8 cellular contexts compared by ENCODE assay signal in genomic region chr1:53413175-53414001, GRCh38. TPM values are rescaled to one million over a fixed set of nuclear protein-coding genes. Genes with fewer than 3 reads are reported as not detected.
DNase-seq lines count a peak whose midpoint lies in the region; ATAC-seq lines count a peak whose summit lies in the region.

No MANE protein-coding gene starts in this region.

- POLR2A ChIA-PET in activated CD4-positive, alpha-beta memory T cell treated with anti-CD3 and anti-CD28 coated beads for 36 hours (lab: Charles Lee): interaction anchor here (1.0 to 1.5 kb wide), 4 partner anchors 19 to 175 kb away, joined by 3 to 6 read pairs (median 4); partner anchors contain the start of gene MAGOH

- intact Hi-C loops in activated CD4-positive, alpha-beta memory T cell treated with anti-CD3 and anti-CD28 coated beads for 36 hours (cut with micrococcal nuclease): loop anchor here (1.0 to 2.0 kb wide), 3 partner anchors 87 to 217 kb away; partner anchors contain the start of genes CPT2 and CZIB

- peak overlapping the region; percentile 89 for H3K27ac Mint-ChIP-seq in activated CD4-positive, alpha-beta memory T cell treated with anti-CD3 and anti-CD28 coated beads for 36 hours

- DNase-seq in CD1c-positive myeloid dendritic cell (ENCODE audit: extremely low spot score) (peak; percentile 18), NCI-H2081 treated with DMSO at 0.1 percent for 48 hours (lab: John Stamatoyannopoulos, UW) (no peak), DMS 273 treated with DMSO at 0.1 percent for 48 hours (lab: John Stamatoyannopoulos, UW) (no peak)
- DNase-seq in activated CD4-positive, alpha-beta memory T cell treated with anti-CD3 and anti-CD28 coated beads for 36 hours: peak; percentile 82
- peak; percentile 71 for DNase-seq in stimulated activated CD4-positive, alpha-beta T cell treated with anti-CD3 and anti-CD28 coated beads, Interleukin-1b, Interleukin-23, amount 100 ng/mL, for 48 hours

- no peaks in the 10 kb centered on the region for H3K9me3 Mint-ChIP-seq in activated CD4-positive, alpha-beta memory T cell treated with anti-CD3 and anti-CD28 coated beads for 36 hours

- CTCF ChIA-PET in activated CD4-positive, alpha-beta memory T cell treated with anti-CD3 and anti-CD28 coated beads for 36 hours (lab: Charles Lee): interaction anchor here (0.9 to 2.2 kb wide), 6 partner anchors 20 to 135 kb away, joined by 3 to 11 read pairs (median 4); no protein-coding TSS in a partner anchor

- H3K27me3 Mint-ChIP-seq in activated CD4-positive, alpha-beta memory T cell treated with anti-CD3 and anti-CD28 coated beads for 36 hours: no peaks in the 10 kb centered on the region

- H3K4me1 Mint-ChIP-seq in activated CD4-positive, alpha-beta memory T cell treated with anti-CD3 and anti-CD28 coated beads for 36 hours (ENCODE audit: low read depth): peaks cover 64% of the 10 kb centered on the region

- H3K4me3 Mint-ChIP-seq in activated CD4-positive, alpha-beta memory T cell treated with anti-CD3 and anti-CD28 coated beads for 36 hours: peak overlapping the region; percentile 40

- ATAC-seq in HG03095 (IDR thresholded peaks at IDR 0.05; ENCODE audit: unreplicated experiment) (peak; percentile 44), esophagus mucosa (peak; percentile 40), HG03280 (IDR thresholded peaks at IDR 0.05; ENCODE audit: unreplicated experiment) (no peak)

- H3K36me3 Mint-ChIP-seq in activated CD4-positive, alpha-beta memory T cell treated with anti-CD3 and anti-CD28 coated beads for 36 hours: no peaks in the 10 kb centered on the region

RNA-seq across cellular contexts. Expression of gene DMRTB1, which starts 45.8 kb away (rescaled TPM):
- total RNA-seq in activated CD4-positive, alpha-beta memory T cell treated with anti-CD3 and anti-CD28 coated beads for 36 hours: not detected
- total RNA-seq in esophagus mucosa: not detected

Comparison
In these comparisons a context has a peak if more than half of its experiments do, and no peak if none do; other contexts are left out.
1. DNase-seq: peak in CD1c-positive myeloid dendritic cell (single experiment), activated CD4-positive, alpha-beta memory T cell treated with anti-CD3 and anti-CD28 coated beads for 36 hours (single experiment) and stimulated activated CD4-positive, alpha-beta T cell treated with anti-CD3 and anti-CD28 coated beads, Interleukin-1b, Interleukin-23, amount 100 ng/mL, for 48 hours (single experiment); none in NCI-H2081 treated with DMSO at 0.1 percent for 48 hours (single experiment) and DMS 273 treated with DMSO at 0.1 percent for 48 hours (single experiment).